1 cellular context compared by ENCODE assay signal in the genomic region with DNA sequence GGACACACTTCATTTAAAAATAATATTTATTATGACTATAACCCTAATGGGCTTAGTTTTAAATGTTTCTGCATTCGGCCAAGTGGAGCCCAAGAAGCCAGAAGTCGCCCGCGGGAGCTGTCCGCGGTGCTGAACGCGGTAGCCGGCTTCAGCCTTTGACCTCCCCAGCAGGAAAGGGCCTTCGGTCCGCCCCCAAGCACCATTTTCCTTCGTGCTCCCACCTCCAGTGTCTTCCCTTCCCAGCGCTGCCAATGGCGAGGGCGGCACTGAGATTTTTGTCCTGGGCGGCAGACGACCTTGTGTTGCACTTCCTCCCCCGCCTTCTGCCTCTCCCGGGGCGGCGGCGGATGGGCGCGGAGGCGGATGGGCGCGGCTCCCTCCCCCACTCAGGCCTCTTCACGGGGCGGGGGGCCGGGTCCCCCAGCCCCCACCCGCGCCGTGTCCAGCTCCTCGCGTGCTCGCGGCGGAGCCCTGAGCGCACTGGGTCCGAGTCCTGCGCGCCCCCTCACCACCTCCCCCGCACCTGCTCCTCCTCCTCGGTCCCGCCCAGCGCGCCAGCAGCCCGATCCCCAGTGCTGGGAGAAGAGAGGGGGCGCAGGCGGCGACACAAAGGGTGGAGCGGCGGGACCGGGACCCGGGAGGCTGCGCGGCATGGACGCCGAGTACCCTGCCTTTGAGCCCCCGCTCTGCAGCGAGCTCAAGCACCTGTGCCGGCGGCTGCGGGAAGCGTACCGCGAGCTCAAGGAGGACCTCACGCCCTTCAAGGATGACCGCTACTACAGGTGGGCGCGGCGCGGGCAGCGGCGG.
TF ChIP-seq lines count a peak whose summit lies in the region.

No MANE protein-coding gene starts in this region.

TF ChIP-seq in Ishikawa, 13 proteins besides CTCF, POLR2A, EP300 and RAD21 (continued from another document):
- TF ChIP-seq, protein P1, sequence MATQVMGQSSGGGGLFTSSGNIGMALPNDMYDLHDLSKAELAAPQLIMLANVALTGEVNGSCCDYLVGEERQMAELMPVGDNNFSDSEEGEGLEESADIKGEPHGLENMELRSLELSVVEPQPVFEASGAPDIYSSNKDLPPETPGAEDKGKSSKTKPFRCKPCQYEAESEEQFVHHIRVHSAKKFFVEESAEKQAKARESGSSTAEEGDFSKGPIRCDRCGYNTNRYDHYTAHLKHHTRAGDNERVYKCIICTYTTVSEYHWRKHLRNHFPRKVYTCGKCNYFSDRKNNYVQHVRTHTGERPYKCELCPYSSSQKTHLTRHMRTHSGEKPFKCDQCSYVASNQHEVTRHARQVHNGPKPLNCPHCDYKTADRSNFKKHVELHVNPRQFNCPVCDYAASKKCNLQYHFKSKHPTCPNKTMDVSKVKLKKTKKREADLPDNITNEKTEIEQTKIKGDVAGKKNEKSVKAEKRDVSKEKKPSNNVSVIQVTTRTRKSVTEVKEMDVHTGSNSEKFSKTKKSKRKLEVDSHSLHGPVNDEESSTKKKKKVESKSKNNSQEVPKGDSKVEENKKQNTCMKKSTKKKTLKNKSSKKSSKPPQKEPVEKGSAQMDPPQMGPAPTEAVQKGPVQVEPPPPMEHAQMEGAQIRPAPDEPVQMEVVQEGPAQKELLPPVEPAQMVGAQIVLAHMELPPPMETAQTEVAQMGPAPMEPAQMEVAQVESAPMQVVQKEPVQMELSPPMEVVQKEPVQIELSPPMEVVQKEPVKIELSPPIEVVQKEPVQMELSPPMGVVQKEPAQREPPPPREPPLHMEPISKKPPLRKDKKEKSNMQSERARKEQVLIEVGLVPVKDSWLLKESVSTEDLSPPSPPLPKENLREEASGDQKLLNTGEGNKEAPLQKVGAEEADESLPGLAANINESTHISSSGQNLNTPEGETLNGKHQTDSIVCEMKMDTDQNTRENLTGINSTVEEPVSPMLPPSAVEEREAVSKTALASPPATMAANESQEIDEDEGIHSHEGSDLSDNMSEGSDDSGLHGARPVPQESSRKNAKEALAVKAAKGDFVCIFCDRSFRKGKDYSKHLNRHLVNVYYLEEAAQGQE (IDR thresholded peaks at IDR 0.05; ENCODE audit: low read depth): peak; percentile 99
- TF ChIP-seq EGR1 (IDR thresholded peaks at IDR 0.05): peak; percentile 87
- TF ChIP-seq FOXM1 (IDR thresholded peaks at IDR 0.05; ENCODE audit: borderline replicate concordance, low read depth): no peak
- TF ChIP-seq TCF12 (IDR thresholded peaks at IDR 0.05; ENCODE audit: low read depth): no peak
